Comparison of ENCODE assay signal across 13 cellular contexts in the genomic region with DNA sequence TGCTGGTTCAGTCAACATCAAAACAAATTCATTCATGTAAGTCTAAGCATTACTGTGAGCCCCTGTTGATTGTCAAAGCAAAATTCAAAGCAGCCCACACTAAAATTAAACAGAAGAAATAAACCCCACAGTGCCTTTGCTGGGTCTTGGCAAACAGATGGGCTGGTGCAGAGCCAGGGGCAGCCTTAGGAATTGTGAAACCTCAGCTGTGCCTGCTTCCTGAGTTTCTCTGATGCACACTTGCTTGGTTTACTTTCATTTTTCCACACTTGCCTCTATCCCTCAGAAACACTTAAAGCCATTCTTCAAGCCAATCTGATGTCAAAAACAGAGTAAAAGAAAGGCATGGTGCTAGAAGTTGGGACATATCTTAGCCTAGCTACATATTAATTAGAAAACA. TPM values are rescaled to one million over a fixed set of nuclear protein-coding genes. Genes with fewer than 3 reads are reported as not detected.
DNase-seq lines count a peak whose midpoint lies in the region; ATAC-seq and TF ChIP-seq lines count a peak whose summit lies in the region.
"Had no signal": no experiment of that assay in that cellular context is flagged by ENCODE, and none has a peak within 500 bp of the region (broad histone marks: within the 10 kb centered on the region; RNA-seq: fewer than 3 reads in every experiment).

No MANE protein-coding gene starts in this region.

- H3K9me3 Mint-ChIP-seq in H9 = peaks cover 10 to 25% of the 10 kb centered on the region in 2 experiments; a peak in 4 of 5 replicates

- POLR2A ChIA-PET in HEK293 (lab: Yijun Ruan, JAX) = no interaction called here

- no peak overlapping the region for H3K18ac ChIP-seq in H9 (ENCODE audit: insufficient read length, low read depth, low read length)

- no peak overlapping the region for H2BK15ac ChIP-seq in H9 (ENCODE audit: low read depth, low read length)

- H3K4me2 ChIP-seq in H9 (ENCODE audit: insufficient read depth, insufficient read length, low read length) = no peak overlapping the region
- H3K4me2 ChIP-seq: BLaER1 had no signal

- no peaks in the 10 kb centered on the region for H3K36me3 ChIP-seq in ACC112 (ENCODE audit: insufficient read depth, low read length)
- H3K36me3 ChIP-seq in HEK293 (ENCODE audit: control insufficient read depth in 2 of 2, insufficient read depth in 1 of 2, low read length in 2 of 2) = no peaks in the 10 kb centered on the region
- no peaks in the 10 kb centered on the region for H3K36me3 ChIP-seq in effector memory CD4-positive, alpha-beta T cell (ENCODE audit: control insufficient read depth, insufficient read depth, low read length)
- H3K36me3 ChIP-seq in prostate gland = no peaks in the 10 kb centered on the region
- H3K36me3 ChIP-seq: BLaER1, gastroesophageal sphincter had no signal

- no peak overlapping the region for H3T11ph ChIP-seq in H9 (ENCODE audit: low read length)

- DNase-seq in cardiac fibroblast (ENCODE audit: low read depth in 2 of 2) (peak; percentile 60 to 84), left lobe of liver (ENCODE audit: low spot score) (no peak), GM10266 (ENCODE audit: extremely low spot score) (no peak), H9 (no peak), prostate gland (ENCODE audit: low spot score) (no peak)
- no peak for DNase-seq in effector memory CD4-positive, alpha-beta T cell
- DNase-seq: activated T-cell treated with anti-CD3 and anti-CD28 coated beads, Interleukin-2, amount 50 U/mL, for 72 hours had no signal

- H3K23me2 ChIP-seq in H9 (ENCODE audit: insufficient read length, low read depth, low read length, poor library complexity, severe bottlenecking) = no peaks in the 10 kb centered on the region

- no peaks in the 10 kb centered on the region for H3K27me3 Mint-ChIP-seq in H9 (ENCODE audit: low read depth)

- TF ChIP-seq POLR2A in prostate gland (IDR thresholded peaks at IDR 0.05) = no peak

- H3K14ac ChIP-seq in H9 (ENCODE audit: insufficient read depth, low read length) = no peak overlapping the region

- ATAC-seq in left lobe of liver = peak; percentile 79
- ATAC-seq: activated T-cell treated with anti-CD3 and anti-CD28 coated beads, Interleukin-2, amount 50 U/mL, for 72 hours; gastroesophageal sphincter had no signal

- no peak overlapping the region for H3K4me3 ChIP-seq in ACC112 (ENCODE audit: low read depth, low read length)
- no peak overlapping the region for H3K4me3 ChIP-seq in HEK293 (ENCODE audit: low read depth, low read length)
- no peak overlapping the region for H3K4me3 ChIP-seq in cardiac fibroblast (replicated peaks in 1 of 2; ENCODE audit: low read depth in 2 of 2, low read length in 2 of 2)
- no peak overlapping the region for H3K4me3 ChIP-seq in effector memory CD4-positive, alpha-beta T cell (ENCODE audit: insufficient read depth, low read depth, low read length, poor library complexity, severe bottlenecking)
- H3K4me3 ChIP-seq in prostate gland = no peak overlapping the region
- H3K4me3 ChIP-seq: BLaER1, gastroesophageal sphincter had no signal

- H3K79me2 ChIP-seq in ACC112 (ENCODE audit: control insufficient read depth, insufficient read depth, low read length, unreplicated experiment) (no peaks in the 10 kb centered on the region), H9 (ENCODE audit: insufficient read depth, low read length) (no peaks in the 10 kb centered on the region)

- H3K27me3 ChIP-seq in ACC112 (ENCODE audit: insufficient read depth, low read length) (no peaks in the 10 kb centered on the region), H9 (ENCODE audit: insufficient read depth, low read length) (no peaks in the 10 kb centered on the region), prostate gland (replicated peaks; ENCODE audit: insufficient read depth) (no peaks in the 10 kb centered on the region)
- H3K27me3 ChIP-seq in effector memory CD4-positive, alpha-beta T cell (replicated peaks; ENCODE audit: control insufficient read depth, insufficient read depth, low read length, poor library complexity, severe bottlenecking) = no peaks in the 10 kb centered on the region
- H3K27me3 ChIP-seq: BLaER1, gastroesophageal sphincter had no signal

- no peak overlapping the region for H2AK5ac ChIP-seq in H9 (ENCODE audit: insufficient read length, low read length)

- H2BK20ac ChIP-seq in H9 (ENCODE audit: low read depth, low read length, poor library complexity, severe bottlenecking) = no peak overlapping the region

- intact Hi-C loops in prostate gland (cut with DNase I) = no loop called here

- no peak overlapping the region for H3K9ac ChIP-seq in H9 (ENCODE audit: extremely low read depth, insufficient read length, low read length)
- H3K9ac ChIP-seq: BLaER1 had no signal

- H4K91ac ChIP-seq in H9 (ENCODE audit: insufficient read length, low read depth, low read length) = no peak overlapping the region

- H3K27ac Mint-ChIP-seq in H9 = no peak overlapping the region
- H3K27ac Mint-ChIP-seq: activated T-cell treated with anti-CD3 and anti-CD28 coated beads, Interleukin-2, amount 50 U/mL, for 72 hours had no signal

- H3K9me3 ChIP-seq in HEK293 (ENCODE audit: control insufficient read depth, insufficient read depth, low read depth, low read length) (no peaks in the 10 kb centered on the region), H9 (ENCODE audit: control insufficient read depth, low read depth, low read length) (no peaks in the 10 kb centered on the region), prostate gland (no peaks in the 10 kb centered on the region)
- H3K9me3 ChIP-seq in effector memory CD4-positive, alpha-beta T cell (ENCODE audit: control insufficient read depth, low read length) = no peaks in the 10 kb centered on the region
- H3K9me3 ChIP-seq: gastroesophageal sphincter had no signal

- H3K36me3 Mint-ChIP-seq in H9 (ENCODE audit: insufficient read depth in 1 of 3, low read depth in 3 of 3) = peaks cover 0 to 11% (median 8%) of the 10 kb centered on the region in 3 experiments; a peak in 6 of 7 replicates

- no peak overlapping the region for H3K4me3 Mint-ChIP-seq in H9
- H3K4me3 Mint-ChIP-seq: activated T-cell treated with anti-CD3 and anti-CD28 coated beads, Interleukin-2, amount 50 U/mL, for 72 hours had no signal

- H3K4me1 ChIP-seq in ACC112 (ENCODE audit: control insufficient read depth, insufficient read depth, low read length, unreplicated experiment) (peaks cover 5% of the 10 kb centered on the region), HEK293 (ENCODE audit: control insufficient read depth, insufficient read depth, low read length) (no peaks in the 10 kb centered on the region), H9 (ENCODE audit: insufficient read depth, low read length) (no peaks in the 10 kb centered on the region), prostate gland (replicated peaks) (no peaks in the 10 kb centered on the region)
- no peaks in the 10 kb centered on the region for H3K4me1 ChIP-seq in effector memory CD4-positive, alpha-beta T cell (ENCODE audit: control insufficient read depth, insufficient read depth, low read length, poor library complexity, severe bottlenecking)
- H3K4me1 ChIP-seq: BLaER1, gastroesophageal sphincter had no signal

- H3K4me1 Mint-ChIP-seq in H9 = peaks cover 5 to 6% of the 10 kb centered on the region in 2 experiments; a peak in 1 of 4 replicates

- TF ChIP-seq CTCF in HEK293 (tag by site-specific recombination; IDR thresholded peaks at IDR 0.05) (no peak), cardiac fibroblast (IDR thresholded peaks at IDR 0.05; ENCODE audit: low read depth, low read length) (no peak), GM10266 (IDR thresholded peaks at IDR 0.05; ENCODE audit: control insufficient read depth, insufficient read depth, low read depth, missing control alignments) (no peak), H9 (conservative IDR thresholded peaks at IDR 0.05) (no peak), prostate gland (IDR thresholded peaks at IDR 0.05) (no peak)

- H2AFZ ChIP-seq in ACC112 (ENCODE audit: low read length, unreplicated experiment) (peak overlapping the region; percentile 26), H9 (ENCODE audit: low read length) (no peak overlapping the region)

- CTCF ChIA-PET in HEK293 (lab: Yijun Ruan, JAX) = no interaction called here

- no peak overlapping the region for H3K56ac ChIP-seq in H9 (ENCODE audit: insufficient read length, low read depth, low read length)

- H3K23ac ChIP-seq in H9 (ENCODE audit: insufficient read length, low read depth, low read length) = no peak overlapping the region

- H2BK12ac ChIP-seq in H9 (ENCODE audit: insufficient read length, low read depth, low read length) = no peak overlapping the region

- H3K27ac ChIP-seq in ACC112 (ENCODE audit: low read depth, low read length) (no peak overlapping the region), HEK293 (ENCODE audit: extremely low read depth, low read depth, low read length) (no peak overlapping the region), H9 (ENCODE audit: insufficient read length, low read depth, low read length) (no peak overlapping the region), prostate gland (no peak overlapping the region)
- H3K27ac ChIP-seq in effector memory CD4-positive, alpha-beta T cell (ENCODE audit: insufficient read depth, low read length, poor library complexity, severe bottlenecking) = no peak overlapping the region
- H3K27ac ChIP-seq: BLaER1, gastroesophageal sphincter had no signal

- no peak overlapping the region for H2BK5ac ChIP-seq in H9 (ENCODE audit: insufficient read length, low read length)

- no peak overlapping the region for H4K8ac ChIP-seq in H9 (replicated peaks; ENCODE audit: insufficient read length, low read depth, low read length)

- no peak overlapping the region for H3K4ac ChIP-seq in H9 (ENCODE audit: low read depth, low read length)

- no peaks in the 10 kb centered on the region for H3K79me1 ChIP-seq in H9 (ENCODE audit: insufficient read depth, low read depth, low read length, poor library complexity, severe bottlenecking)

- H2BK120ac ChIP-seq in H9 (ENCODE audit: low read depth, low read length, poor library complexity, severe bottlenecking) = no peak overlapping the region

- H4K20me1 ChIP-seq in H9 (ENCODE audit: control insufficient read depth, insufficient read depth, insufficient read length) = no peaks in the 10 kb centered on the region
- H4K20me1 ChIP-seq: BLaER1 had no signal

- no peak overlapping the region for H4K5ac ChIP-seq in H9 (ENCODE audit: insufficient read length, low read depth, low read length)

TF ChIP-seq in HEK293, 187 proteins besides CTCF, POLR2A, EP300 and RAD21 (continues in another document):
- TF ChIP-seq ZNF335 (tag by site-specific recombination; conservative IDR thresholded peaks at IDR 0.05) = peak; percentile 45; the same call in 1 of the 2 replicates
- TF ChIP-seq ZNF626 (tag by site-specific recombination; IDR thresholded peaks at IDR 0.05) = peak; percentile 33; the same call in 1 of the 2 replicates

RNA-seq across cellular contexts. Expression of a gene that starts 6.5 kb away (rescaled TPM):
- not detected for total RNA-seq in left lobe of liver
- total RNA-seq in H9 (2021) = not detected in 2 replicates
- total RNA-seq in prostate gland = 1 to 10 TPM in 1 of 2 donors, under 1 TPM in 1; 0.50 to 1.4 TPM
- total RNA-seq: activated T-cell treated with anti-CD3 and anti-CD28 coated beads, Interleukin-2, amount 50 U/mL, for 72 hours; bronchial epithelial cell; gastroesophageal sphincter; M059J had no signal

Comparison
In these comparisons a context has a peak if more than half of its experiments do, and no peak if none do; other contexts are left out.
1. DNase-seq: peak in cardiac fibroblast (2 of 2); none in left lobe of liver (single experiment), GM10266 (single experiment), effector memory CD4-positive, alpha-beta T cell (0 of 3), H9 (single experiment) and prostate gland (single experiment).